In genomic region chr12:47736877-47737676, GRCh38 we compare ENCODE assay signal across 10 cellular contexts. TPM values are rescaled to one million over a fixed set of nuclear protein-coding genes. Genes with fewer than 3 reads are reported as not detected.
A peak's percentile ranks its signal among the peaks of the same experiment; 100 is the strongest.
DNase-seq lines count a peak whose midpoint lies in the region; ATAC-seq and TF ChIP-seq lines count a peak whose summit lies in the region.
"Had no signal": no experiment of that assay in that cellular context is flagged by ENCODE, and none has a peak within 500 bp of the region (broad histone marks: within the 10 kb centered on the region; RNA-seq: fewer than 3 reads in every experiment).

No MANE protein-coding gene starts in this region.

- H3K4me3 Mint-ChIP-seq in activated CD8-positive, alpha-beta T cell treated with anti-CD3 and anti-CD28 coated beads, Interleukin-2, amount 10 ng/mL, durations not matched to agents 7 days and 5 days = no peak overlapping the region

- H3K4me1 ChIP-seq in gastrocnemius medialis = peaks cover 47 to 57% of the 10 kb centered on the region in 2 donors

- H3K27me3 ChIP-seq in gastrocnemius medialis = no peaks in the 10 kb centered on the region

- peaks cover 19% of the 10 kb centered on the region for H3K4me1 Mint-ChIP-seq in activated CD8-positive, alpha-beta T cell treated with anti-CD3 and anti-CD28 coated beads, Interleukin-2, amount 10 ng/mL, durations not matched to agents 7 days and 5 days (ENCODE audit: low read depth)

- in situ Hi-C loops in gastrocnemius medialis (cut with MboI; ENCODE audit: low sequenced_read_pairs in 4 of 4) = loop anchor here in 2 of 4 donors (25.0 kb wide), 1 partner anchor 100 kb away; no protein-coding TSS in a partner anchor

- POLR2A ChIA-PET in activated CD8-positive, alpha-beta T cell treated with anti-CD3 and anti-CD28 coated beads, Interleukin-2, amount 10 ng/mL, durations not matched to agents 7 days and 5 days (lab: Charles Lee) = interaction anchor here (0.7 kb wide), 1 partner anchor 68 kb away, joined by 3 read pairs; no protein-coding TSS in a partner anchor

- ATAC-seq in gastrocnemius medialis (peak; percentile 67 to 74), HG03135 (IDR thresholded peaks at IDR 0.05; ENCODE audit: unreplicated experiment) (no peak)
- no peak for ATAC-seq in activated CD8-positive, alpha-beta T cell treated with anti-CD3 and anti-CD28 coated beads, Interleukin-2, amount 10 ng/mL, durations not matched to agents 7 days and 5 days

- no peaks in the 10 kb centered on the region for H3K36me3 ChIP-seq in gastrocnemius medialis

- H3K27ac ChIP-seq in gastrocnemius medialis = peak overlapping the region; percentile 61 to 79 (median 64)

- no peak for TF ChIP-seq POLR2A in gastrocnemius medialis (IDR thresholded peaks at IDR 0.05)

- H3K27ac Mint-ChIP-seq in activated CD8-positive, alpha-beta T cell treated with anti-CD3 and anti-CD28 coated beads, Interleukin-2, amount 10 ng/mL, durations not matched to agents 7 days and 5 days = no peak overlapping the region

- CTCF ChIA-PET in activated CD8-positive, alpha-beta T cell treated with anti-CD3 and anti-CD28 coated beads, Interleukin-2, amount 10 ng/mL, durations not matched to agents 7 days and 5 days (lab: Charles Lee) = interaction anchor here (1.1 to 17.0 kb wide), 5 partner anchors 12 to 36 kb away, joined by 3 to 646 read pairs (median 10); partner anchors contain the start of genes ENDOU, RPAP3 and SLC48A1

- TF ChIP-seq CTCF in gastrocnemius medialis (IDR thresholded peaks at IDR 0.05 in 4 of 5, conservative IDR thresholded peaks at IDR 0.05 in 1 of 5) = no peak
- TF ChIP-seq CTCF in GM10266 (IDR thresholded peaks at IDR 0.05; ENCODE audit: control insufficient read depth, insufficient read depth, low read depth, missing control alignments) = no peak

- no peaks in the 10 kb centered on the region for H3K9me3 ChIP-seq in gastrocnemius medialis

- no peaks in the 10 kb centered on the region for H3K36me3 Mint-ChIP-seq in activated CD8-positive, alpha-beta T cell treated with anti-CD3 and anti-CD28 coated beads, Interleukin-2, amount 10 ng/mL, durations not matched to agents 7 days and 5 days (ENCODE audit: low read depth)

- H3K27me3 Mint-ChIP-seq in activated CD8-positive, alpha-beta T cell treated with anti-CD3 and anti-CD28 coated beads, Interleukin-2, amount 10 ng/mL, durations not matched to agents 7 days and 5 days (ENCODE audit: low read depth) = no peaks in the 10 kb centered on the region

- H3K9me3 Mint-ChIP-seq in activated CD8-positive, alpha-beta T cell treated with anti-CD3 and anti-CD28 coated beads, Interleukin-2, amount 10 ng/mL, durations not matched to agents 7 days and 5 days (ENCODE audit: insufficient read depth) = no peaks in the 10 kb centered on the region

- peak; percentile 69 for DNase-seq in GM04503 (ENCODE audit: low read depth)
- DNase-seq in brain pericyte (ENCODE audit: low read depth, low spot score) = peak; percentile 88
- DNase-seq in inferior parietal cortex (ENCODE audit: extremely low spot score) = peak; percentile 62
- peak; percentile 51 to 82 for DNase-seq in gastrocnemius medialis
- DNase-seq in activated CD8-positive, alpha-beta T cell treated with anti-CD3 and anti-CD28 coated beads, Interleukin-2, amount 10 ng/mL, durations not matched to agents 7 days and 5 days = no peak
- no peak for DNase-seq in SW 1271 (lab: John Stamatoyannopoulos, UW)
- no peak for DNase-seq in GM10266 (ENCODE audit: extremely low spot score)
- DNase-seq: activated effector memory CD4-positive, alpha-beta T cell treated with anti-CD3 and anti-CD28 coated beads, Interleukin-2, amount 50 U/mL, for 16 hours; NK-92 treated with Interleukin-12 subunit alpha and Interleukin-12 subunit beta, amount 100 ng/mL, for 24 hours had no signal

- intact Hi-C loops in gastrocnemius medialis (cut with DNase I; ENCODE audit: low total_unique reads) = loop anchor here (1.0 kb wide), 1 partner anchor 20 kb away; no protein-coding TSS in a partner anchor

- H3K4me3 ChIP-seq in gastrocnemius medialis = peak overlapping the region in 3 of 4 donors; percentile 10 to 16 (median 13)

RNA-seq across cellular contexts. Expression of gene ENDOU, which starts 11.8 kb away (rescaled TPM):
- under 1 TPM in 1 of 4 donors, not detected in 3; 0.16 TPM for total RNA-seq in gastrocnemius medialis
- total RNA-seq in activated CD8-positive, alpha-beta T cell treated with anti-CD3 and anti-CD28 coated beads, Interleukin-2, amount 10 ng/mL, durations not matched to agents 7 days and 5 days = not detected

RNA-seq across cellular contexts. Expression of gene RAPGEF3, which starts 21.6 kb away (rescaled TPM):
- total RNA-seq in gastrocnemius medialis = 10 to 100 TPM; 17.0 to 27.0 (median 22.3) TPM
- under 1 TPM in 1 of 2 experiments, not detected in 1; 0.24 TPM for total RNA-seq in activated CD8-positive, alpha-beta T cell treated with anti-CD3 and anti-CD28 coated beads, Interleukin-2, amount 10 ng/mL, durations not matched to agents 7 days and 5 days

RNA-seq across cellular contexts. Expression of gene RPAP3, which starts 31.2 kb away (rescaled TPM):
- total RNA-seq in gastrocnemius medialis = 10 to 100 TPM; 15.1 to 24.8 (median 20.5) TPM
- 10 to 100 TPM; 41.6 to 41.7 TPM for total RNA-seq in activated CD8-positive, alpha-beta T cell treated with anti-CD3 and anti-CD28 coated beads, Interleukin-2, amount 10 ng/mL, durations not matched to agents 7 days and 5 days

RNA-seq across cellular contexts. Expression of gene SLC48A1, which starts 36.0 kb away (rescaled TPM):
- total RNA-seq in gastrocnemius medialis = 10 to 100 TPM; 28.3 to 62.6 (median 45.6) TPM
- total RNA-seq in activated CD8-positive, alpha-beta T cell treated with anti-CD3 and anti-CD28 coated beads, Interleukin-2, amount 10 ng/mL, durations not matched to agents 7 days and 5 days = 1 to 10 TPM; 7.0 to 8.1 TPM

Comparison
In these comparisons a context has a peak if more than half of its experiments do, and no peak if none do; other contexts are left out.
1. DNase-seq: peak in GM04503 (single experiment), brain pericyte (single experiment), inferior parietal cortex (single experiment) and gastrocnemius medialis (2 of 2); none in activated CD8-positive, alpha-beta T cell treated with anti-CD3 and anti-CD28 coated beads, Interleukin-2, amount 10 ng/mL, durations not matched to agents 7 days and 5 days (single experiment), SW 1271 (0 of 2) and GM10266 (single experiment).
2. ATAC-seq: peak in gastrocnemius medialis (2 of 2); none in activated CD8-positive, alpha-beta T cell treated with anti-CD3 and anti-CD28 coated beads, Interleukin-2, amount 10 ng/mL, durations not matched to agents 7 days and 5 days (single experiment) and HG03135 (single experiment).
3. RNA of gene RAPGEF3, which starts 21.6 kb away (total RNA-seq): 17.0 to 27.0 TPM in gastrocnemius medialis; 0.24 TPM in activated CD8-positive, alpha-beta T cell treated with anti-CD3 and anti-CD28 coated beads, Interleukin-2, amount 10 ng/mL, durations not matched to agents 7 days and 5 days; every median in the first group is over 10 times any median in the second.